16 cellular contexts compared by ENCODE assay signal in the genomic region with DNA sequence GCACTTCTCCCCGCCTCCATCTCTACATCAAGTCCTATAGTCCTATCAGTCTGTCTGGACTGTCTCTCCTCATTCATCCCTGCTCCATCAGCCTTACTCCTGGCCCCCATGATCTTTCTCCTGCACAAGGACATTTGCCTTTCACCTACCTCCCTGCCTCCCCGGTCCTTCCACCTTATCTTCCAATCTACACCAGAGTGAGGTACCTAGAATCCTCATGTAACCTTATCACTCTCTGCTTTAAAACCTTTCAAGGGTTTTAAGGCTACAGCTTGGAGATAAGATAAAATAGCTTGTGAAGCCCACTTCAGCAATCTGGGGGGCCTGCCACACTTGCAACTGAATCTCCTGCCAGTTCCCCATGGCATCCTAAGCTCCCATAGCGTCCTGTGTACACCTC. TPM values are rescaled to one million over a fixed set of nuclear protein-coding genes. Genes with fewer than 3 reads are reported as not detected.
A peak's percentile ranks its signal among the peaks of the same experiment; 100 is the strongest.
DNase-seq lines count a peak whose midpoint lies in the region; ATAC-seq and TF ChIP-seq lines count a peak whose summit lies in the region.
"Had no signal": no experiment of that assay in that cellular context is flagged by ENCODE, and none has a peak within 500 bp of the region (broad histone marks: within the 10 kb centered on the region; RNA-seq: fewer than 3 reads in every experiment).

No MANE protein-coding gene starts in this region.

- H3K27ac Mint-ChIP-seq in HFFc6, result peak overlapping the region; percentile 32
- H3K27ac Mint-ChIP-seq in effector memory CD8-positive, alpha-beta T cell, result peak overlapping the region; percentile 39 to 91
- H3K27ac Mint-ChIP-seq in neural crest cell (ENCODE audit: unreplicated experiment), result peak overlapping the region; percentile 82

- no peak overlapping the region for H3K4me3 ChIP-seq in BLaER1 treated with 17β-estradiol and CSF1 and Interleukin-3, amounts not matched to agents 10 nM and 100 nM
- H3K4me3 ChIP-seq: pancreas, Peyer's patch had no signal

- peaks cover 11 to 91% (median 54%) of the 10 kb centered on the region in 11 experiments; a peak in 20 of 22 replicates for H3K36me3 ChIP-seq in BLaER1 treated with 17β-estradiol and CSF1 and Interleukin-3, amounts not matched to agents 10 nM and 100 nM
- H3K36me3 ChIP-seq: pancreas, Peyer's patch had no signal

- peaks cover 80% of the 10 kb centered on the region for H3K36me3 Mint-ChIP-seq in HFFc6 (ENCODE audit: low read depth)
- peaks cover 28% of the 10 kb centered on the region for H3K36me3 Mint-ChIP-seq in effector memory CD8-positive, alpha-beta T cell (ENCODE audit: insufficient read depth)
- peaks cover 9% of the 10 kb centered on the region for H3K36me3 Mint-ChIP-seq in neural crest cell (ENCODE audit: low read depth)

- H3K4me1 ChIP-seq in BLaER1 treated with 17β-estradiol and CSF1 and Interleukin-3, amounts not matched to agents 10 nM and 100 nM, result peaks cover 42 to 100% (median 63%) of the 10 kb centered on the region in 10 experiments

- peak overlapping the region; percentile 4 for H3K4me3 Mint-ChIP-seq in HFFc6
- peak overlapping the region in 1 of 2 donors; percentile 23 for H3K4me3 Mint-ChIP-seq in effector memory CD8-positive, alpha-beta T cell
- H3K4me3 Mint-ChIP-seq in neural crest cell, result peak overlapping the region; percentile 23

- no peaks in the 10 kb centered on the region for H3K9me3 Mint-ChIP-seq in HFFc6
- H3K9me3 Mint-ChIP-seq in effector memory CD8-positive, alpha-beta T cell, result no peaks in the 10 kb centered on the region
- H3K9me3 Mint-ChIP-seq in neural crest cell, result peaks cover 5% of the 10 kb centered on the region

- peaks cover 41 to 100% (median 98%) of the 10 kb centered on the region in 11 experiments; a peak in 21 of 22 replicates for H4K20me1 ChIP-seq in BLaER1 treated with 17β-estradiol and CSF1 and Interleukin-3, amounts not matched to agents 10 nM and 100 nM

- no peaks in the 10 kb centered on the region for H3K27me3 ChIP-seq in BLaER1 treated with 17β-estradiol and CSF1 and Interleukin-3, amounts not matched to agents 10 nM and 100 nM
- H3K27me3 ChIP-seq: BE2C, pancreas, Peyer's patch had no signal

- 0 out of 22 replicates have a peak, but pooled peaks cover 0 to 8% (median 0%) of the 10 kb centered on the region in 11 experiments for H3K9me3 ChIP-seq in BLaER1 treated with 17β-estradiol and CSF1 and Interleukin-3, amounts not matched to agents 10 nM and 100 nM (replicated peaks in 1 of 11)
- H3K9me3 ChIP-seq: BE2C, pancreas, Peyer's patch had no signal

- ATAC-seq in effector memory CD8-positive, alpha-beta T cell (replicated peaks), result no peak
- no peak for ATAC-seq in GM21576 (IDR thresholded peaks at IDR 0.05; ENCODE audit: unreplicated experiment)
- ATAC-seq: left lobe of liver, pancreas had no signal

- peak overlapping the region in 8 of 11 experiments; percentile 55 to 97 (median 80); a peak in 14 of 22 replicates for H3K4me2 ChIP-seq in BLaER1 treated with 17β-estradiol and CSF1 and Interleukin-3, amounts not matched to agents 10 nM and 100 nM

- DNase-seq in HFFc6 (no peak), neural crest cell (ENCODE audit: low read depth, low spot score) (no peak), inferior parietal cortex (ENCODE audit: extremely low spot score) (no peak)
- DNase-seq in effector memory CD8-positive, alpha-beta T cell, result no peak
- no peak for DNase-seq in stimulated activated naive CD4-positive, alpha-beta T cell treated with Interleukin-2 at 50 U/mL for 16 hours (lab: John Stamatoyannopoulos, UW)
- no peak for DNase-seq in stimulated activated CD4-positive, alpha-beta T cell treated with anti-CD3 and anti-CD28 coated beads, Interleukin-15, amount 100 ng/mL, for 24 hours
- DNase-seq: BE2C; GDM1; H7; NCI-H446; pancreas; Peyer's patch; stimulated activated CD4-positive, alpha-beta T cell treated with anti-CD3 and anti-CD28 coated beads, Interleukin-1b, Interleukin-23, amount 100 ng/mL, for 48 hours had no signal

- H3K27me3 Mint-ChIP-seq in HFFc6 (ENCODE audit: insufficient read depth) (no peaks in the 10 kb centered on the region), neural crest cell (ENCODE audit: low read depth) (no peaks in the 10 kb centered on the region)
- no peaks in the 10 kb centered on the region for H3K27me3 Mint-ChIP-seq in effector memory CD8-positive, alpha-beta T cell

- no peak overlapping the region for H3K27ac ChIP-seq in BLaER1 treated with 17β-estradiol and CSF1 and Interleukin-3, amounts not matched to agents 10 nM and 100 nM
- H3K27ac ChIP-seq: pancreas had no signal

- H3K9ac ChIP-seq in BLaER1 treated with 17β-estradiol and CSF1 and Interleukin-3, amounts not matched to agents 10 nM and 100 nM, result no peak overlapping the region

- H3K4me1 Mint-ChIP-seq in HFFc6 (ENCODE audit: low read depth) (peaks cover 98% of the 10 kb centered on the region), neural crest cell (peaks cover 65% of the 10 kb centered on the region)
- H3K4me1 Mint-ChIP-seq in effector memory CD8-positive, alpha-beta T cell (ENCODE audit: low read depth in 2 of 2), result peaks cover 79 to 93% of the 10 kb centered on the region in 2 donors

- no peak for TF ChIP-seq CTCF in HFFc6 (IDR thresholded peaks at IDR 0.05)
- TF ChIP-seq CTCF in neural crest cell (conservative IDR thresholded peaks at IDR 0.05), result no peak

RNA-seq across cellular contexts. Expression of a gene that starts 12.8 kb away (rescaled TPM):
- total RNA-seq in HFFc6 (2021; fragmentation: NEBNext Ultra II Directional; extraction: Animal tissue kit (Norgen Biotek cat#: 25700)), result 100 to 1,000 TPM; 159 to 248 (median 201) TPM
- 15.7 and 17.5 TPM in 2 replicates for total RNA-seq in neural crest cell

Comparison
In these comparisons a context has a peak if more than half of its experiments do, and no peak if none do; other contexts are left out.
1. H3K27ac Mint-ChIP-seq: peak in every context shown above with its lines; median percentile 82 in neural crest cell; 65 in effector memory CD8-positive, alpha-beta T cell; 32 in HFFc6.